9 cellular contexts compared by ENCODE assay signal in genomic region chr3:134651347-134652041, GRCh38. TPM values are rescaled to one million over a fixed set of nuclear protein-coding genes. Genes with fewer than 3 reads are reported as not detected.
DNase-seq lines count a peak whose midpoint lies in the region; TF ChIP-seq lines count a peak whose summit lies in the region.
"Had no signal": no experiment of that assay in that cellular context is flagged by ENCODE, and none has a peak within 500 bp of the region (broad histone marks: within the 10 kb centered on the region; RNA-seq: fewer than 3 reads in every experiment).

No MANE protein-coding gene starts in this region.

- H3K27me3 Mint-ChIP-seq in neural crest cell (ENCODE audit: low read depth), result peaks cover 48% of the 10 kb centered on the region

- H3K4me1 Mint-ChIP-seq in neural crest cell, result peaks cover 6% of the 10 kb centered on the region

- peak overlapping the region; percentile 75 for H3K4me3 Mint-ChIP-seq in neural crest cell
- H3K4me3 Mint-ChIP-seq: stimulated activated naive CD8-positive, alpha-beta T cell treated with anti-CD3 and anti-CD28 coated beads, Interleukin-15, Interleukin-2, amounts not matched to agents 100 ng/mL and 50 ng/mL, for 24 hours had no signal

- no peaks in the 10 kb centered on the region for H3K36me3 Mint-ChIP-seq in neural crest cell (ENCODE audit: low read depth)

- DNase-seq in AG08395 (ENCODE audit: low spot score) (peak; percentile 26), RPMI7951 (ENCODE audit: low read depth) (peak; percentile 35), fibroblast of villous mesenchyme (ENCODE audit: low read depth) (no peak), neural crest cell (ENCODE audit: low read depth, low spot score) (no peak), GF-D8 (lab: John Stamatoyannopoulos, UW) (no peak), retina (no peak)
- no peak for DNase-seq in central memory CD4-positive, alpha-beta T cell
- no peak for DNase-seq in activated T-cell treated with anti-CD3 and anti-CD28 coated beads, Interleukin-2, amount 50 U/mL, for 1 hour

- TF ChIP-seq CTCF in fibroblast of villous mesenchyme (IDR thresholded peaks at IDR 0.05; ENCODE audit: insufficient read depth, low read depth, low read length), result no peak
- no peak for TF ChIP-seq CTCF in neural crest cell (conservative IDR thresholded peaks at IDR 0.05)

- no peak overlapping the region for H3K27ac Mint-ChIP-seq in neural crest cell (ENCODE audit: unreplicated experiment)
- H3K27ac Mint-ChIP-seq: stimulated activated naive CD8-positive, alpha-beta T cell treated with anti-CD3 and anti-CD28 coated beads, Interleukin-15, Interleukin-2, amounts not matched to agents 100 ng/mL and 50 ng/mL, for 24 hours had no signal

- H3K4me3 ChIP-seq in fibroblast of villous mesenchyme (ENCODE audit: low read depth, low read length), result peak overlapping the region; percentile 26

- H3K9me3 Mint-ChIP-seq in neural crest cell, result no peaks in the 10 kb centered on the region
- H3K9me3 Mint-ChIP-seq: stimulated activated naive CD8-positive, alpha-beta T cell treated with anti-CD3 and anti-CD28 coated beads, Interleukin-15, Interleukin-2, amounts not matched to agents 100 ng/mL and 50 ng/mL, for 24 hours had no signal

RNA-seq across cellular contexts. Expression of gene KY, which starts 0.7 kb away (rescaled TPM):
- total RNA-seq in RPMI7951 (2014; rRNA removed; shearing (Covaris generic)), result not detected in 2 replicates
- total RNA-seq in fibroblast of villous mesenchyme (0.32 TPM in 1 of 2 replicates, not detected in the other), neural crest cell (0.33 and 0.52 TPM in 2 replicates)

Comparison
In these comparisons a context has a peak if more than half of its experiments do, and no peak if none do; other contexts are left out.
1. DNase-seq: peak in AG08395 (single experiment) and RPMI7951 (single experiment); none in fibroblast of villous mesenchyme (single experiment), neural crest cell (single experiment), GF-D8 (single experiment), central memory CD4-positive, alpha-beta T cell (single experiment), activated T-cell treated with anti-CD3 and anti-CD28 coated beads, Interleukin-2, amount 50 U/mL, for 1 hour (single experiment) and retina (single experiment).